ENCODE assay signal across 29 cellular contexts in the genomic region with DNA sequence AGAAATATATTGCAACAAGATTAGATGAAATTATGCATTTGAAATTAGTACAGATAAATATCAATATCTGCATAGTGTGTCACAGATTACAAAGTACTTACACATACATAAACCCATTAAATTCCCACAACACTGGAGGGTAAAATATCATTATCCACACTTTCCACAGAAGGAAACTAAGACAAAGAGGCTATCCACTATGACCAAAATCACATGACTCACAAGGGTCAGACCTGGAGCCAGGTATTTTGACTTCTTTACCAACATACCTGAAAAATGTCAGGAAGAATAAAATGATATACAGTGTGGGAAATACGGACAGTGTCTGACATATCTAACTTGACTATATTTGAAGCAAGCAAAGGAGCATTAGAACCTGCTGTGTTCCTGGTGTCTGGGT. TPM values are rescaled to one million over a fixed set of nuclear protein-coding genes. Genes with fewer than 3 reads are reported as not detected.
DNase-seq lines count a peak whose midpoint lies in the region; ATAC-seq and TF ChIP-seq lines count a peak whose summit lies in the region.
"Had no signal": no experiment of that assay in that cellular context is flagged by ENCODE, and none has a peak within 500 bp of the region (broad histone marks: within the 10 kb centered on the region; RNA-seq: fewer than 3 reads in every experiment).

No MANE protein-coding gene starts in this region.

- H4K20me1 ChIP-seq in GM23248 (ENCODE audit: insufficient read depth) (no peaks in the 10 kb centered on the region; the same call in 1 of the 2 replicates), fibroblast of lung (ENCODE audit: control insufficient read depth, extremely low read depth, insufficient read depth, low read length) (no peaks in the 10 kb centered on the region)

- TF ChIP-seq CTCF in fibroblast of lung (conservative IDR thresholded peaks at IDR 0.05 in 1 of 2, IDR thresholded peaks at IDR 0.05 in 1 of 2; ENCODE audit: low read depth in 1 of 2, low read length in 2 of 2), result no peak
- TF ChIP-seq CTCF in omental fat pad (IDR thresholded peaks at IDR 0.05), result no peak

- 72 to 82% methylated on average over 1 of the region's 1 CpG for WGBS in GM23248 (ENCODE audit: low coverage in 1 of 2, low lambda C conversion rate in 2 of 2, missing lambda C conversion rate in 2 of 2), 2 experiments

- H3K27me3 ChIP-seq in GM23248 (replicated peaks; ENCODE audit: insufficient read depth) (no peaks in the 10 kb centered on the region), fibroblast of lung (ENCODE audit: control insufficient read depth, insufficient read depth, low read length) (no peaks in the 10 kb centered on the region), skeletal muscle satellite cell (ENCODE audit: control insufficient read depth, insufficient read depth, low read length) (no peaks in the 10 kb centered on the region)
- H3K27me3 ChIP-seq: cardiac muscle cell, esophagus squamous epithelium, gastroesophageal sphincter, upper lobe of right lung had no signal

- peak overlapping the region; percentile 4 for H3K27ac Mint-ChIP-seq in activated T-helper 2 cell treated with anti-CD3 and anti-CD28 coated beads, Interferon-gamma antibody, Interleukin-2, Interleukin-4, amounts not matched to agents 10 μg/mL and 5 μg/mL and 100 μg/mL, durations not matched to agents 14 hours and 24 hours and 36 hours
- H3K27ac Mint-ChIP-seq: activated naive CD4-positive, alpha-beta T cell treated with anti-CD3 and anti-CD28 coated beads for 36 hours; activated T-cell treated with anti-CD3 and anti-CD28 coated beads, Interleukin-2, amount 50 U/mL, for 72 hours; WTC11 had no signal

- H3K9ac ChIP-seq in GM23248, result peak overlapping the region; percentile 64
- H3K9ac ChIP-seq in fibroblast of lung (ENCODE audit: insufficient read depth, low read length), result no peak overlapping the region
- H3K9ac ChIP-seq in skeletal muscle satellite cell (ENCODE audit: low read depth, low read length), result peak overlapping the region; percentile 64

- H3K4me1 Mint-ChIP-seq in activated T-helper 2 cell treated with anti-CD3 and anti-CD28 coated beads, Interferon-gamma antibody, Interleukin-2, Interleukin-4, amounts not matched to agents 10 μg/mL and 5 μg/mL and 100 μg/mL, durations not matched to agents 14 hours and 24 hours and 36 hours (ENCODE audit: low read depth), result peaks cover 10% of the 10 kb centered on the region
- H3K4me1 Mint-ChIP-seq: activated CD4-positive, alpha-beta T cell treated with anti-CD3 and anti-CD28 coated beads, Interleukin-2, amount 10 ng/mL, durations not matched to agents 7 days and 5 days had no signal

- H3K9me2 ChIP-seq in GM23248 (ENCODE audit: insufficient read depth), result no peaks in the 10 kb centered on the region

- H3K9me3 ChIP-seq in GM23248 (ENCODE audit: low read depth) (no peaks in the 10 kb centered on the region), fibroblast of lung (ENCODE audit: control insufficient read depth, insufficient read depth, low read depth, low read length) (no peaks in the 10 kb centered on the region), skeletal muscle satellite cell (replicated peaks; ENCODE audit: low read length) (no peaks in the 10 kb centered on the region)
- H3K9me3 ChIP-seq: esophagus squamous epithelium, gastroesophageal sphincter, upper lobe of right lung had no signal

- DNase-seq in GM23248 (peak; percentile 47), fibroblast of lung (ENCODE audit: low read depth in 2 of 2) (peak in 1 of 2 donors; percentile 32), GDM1 (lab: John Stamatoyannopoulos, UW) (no peak), omental fat pad (ENCODE audit: low spot score) (no peak), mucosa of gallbladder (ENCODE audit: low spot score) (no peak)
- DNase-seq in activated T-helper 2 cell treated with anti-CD3 and anti-CD28 coated beads, Interferon-gamma antibody, Interleukin-2, Interleukin-4, amounts not matched to agents 10 μg/mL and 5 μg/mL and 100 μg/mL, durations not matched to agents 14 hours and 24 hours and 36 hours (ENCODE audit: low spot score), result no peak
- DNase-seq: activated CD4-positive, alpha-beta T cell treated with anti-CD3 and anti-CD28 coated beads, Interleukin-2, amount 10 ng/mL, durations not matched to agents 7 days and 5 days; activated naive CD4-positive, alpha-beta T cell treated with anti-CD3 and anti-CD28 coated beads for 36 hours; activated T-cell treated with anti-CD3 and anti-CD28 coated beads, Interleukin-2, amount 50 U/mL, for 72 hours; amygdala; Calu3; DMS79 treated with DMSO at 0.1 percent for 48 hours; esophagus squamous epithelium; hippocampal formation; naive thymus-derived CD4-positive, alpha-beta T cell; NCI-H1105; NCI-H2029; NCI-H526; SHP77 treated with DMSO at 0.1 percent for 48 hours; stimulated activated CD4-positive, alpha-beta T cell treated with anti-CD3 and anti-CD28 coated beads, Interleukin-12 subunit alpha, Interleukin-12 subunit beta, amount 100 ng/mL, for 4 hours; stimulated activated CD4-positive, alpha-beta T cell treated with anti-CD3 and anti-CD28 coated beads, Interleukin-4, amount 100 ng/mL, for 1 hour; T1000; upper lobe of right lung had no signal

- peaks cover 40% of the 10 kb centered on the region for H3K4me1 ChIP-seq in GM23248 (ENCODE audit: insufficient read depth)
- H3K4me1 ChIP-seq in fibroblast of lung (ENCODE audit: control insufficient read depth, extremely low read depth, insufficient read depth, low read length), result no peaks in the 10 kb centered on the region
- peaks cover 47% of the 10 kb centered on the region for H3K4me1 ChIP-seq in skeletal muscle satellite cell (ENCODE audit: control insufficient read depth, insufficient read depth, low read length)
- H3K4me1 ChIP-seq: upper lobe of right lung had no signal

- no peaks in the 10 kb centered on the region for H3K9me3 Mint-ChIP-seq in activated T-helper 2 cell treated with anti-CD3 and anti-CD28 coated beads, Interferon-gamma antibody, Interleukin-2, Interleukin-4, amounts not matched to agents 10 μg/mL and 5 μg/mL and 100 μg/mL, durations not matched to agents 14 hours and 24 hours and 36 hours
- H3K9me3 Mint-ChIP-seq: activated CD4-positive, alpha-beta T cell treated with anti-CD3 and anti-CD28 coated beads, Interleukin-2, amount 10 ng/mL, durations not matched to agents 7 days and 5 days; activated naive CD4-positive, alpha-beta T cell treated with anti-CD3 and anti-CD28 coated beads for 36 hours; activated T-cell treated with anti-CD3 and anti-CD28 coated beads, Interleukin-2, amount 50 U/mL, for 72 hours; naive thymus-derived CD4-positive, alpha-beta T cell; WTC11 had no signal

- H3K4me3 Mint-ChIP-seq in activated T-helper 2 cell treated with anti-CD3 and anti-CD28 coated beads, Interferon-gamma antibody, Interleukin-2, Interleukin-4, amounts not matched to agents 10 μg/mL and 5 μg/mL and 100 μg/mL, durations not matched to agents 14 hours and 24 hours and 36 hours (ENCODE audit: low read depth), result no peak overlapping the region
- H3K4me3 Mint-ChIP-seq: activated CD4-positive, alpha-beta T cell treated with anti-CD3 and anti-CD28 coated beads, Interleukin-2, amount 10 ng/mL, durations not matched to agents 7 days and 5 days; activated naive CD4-positive, alpha-beta T cell treated with anti-CD3 and anti-CD28 coated beads for 36 hours; activated T-cell treated with anti-CD3 and anti-CD28 coated beads, Interleukin-2, amount 50 U/mL, for 72 hours; naive thymus-derived CD4-positive, alpha-beta T cell; WTC11 had no signal

- peaks cover 20% of the 10 kb centered on the region; the same call in 1 of the 2 replicates for H3K36me3 ChIP-seq in GM23248 (ENCODE audit: low read depth)
- H3K36me3 ChIP-seq in fibroblast of lung (ENCODE audit: control insufficient read depth, insufficient read depth, low read length), result no peaks in the 10 kb centered on the region
- peaks cover 24% of the 10 kb centered on the region for H3K36me3 ChIP-seq in skeletal muscle satellite cell (ENCODE audit: insufficient read depth, low read length)
- H3K36me3 ChIP-seq: cardiac muscle cell, upper lobe of right lung had no signal

- H3F3A ChIP-seq in GM23248 (ENCODE audit: insufficient read depth), result peaks cover 33% of the 10 kb centered on the region

- H3K79me2 ChIP-seq in GM23248 (ENCODE audit: insufficient read depth), result peaks cover 64% of the 10 kb centered on the region
- peaks cover 20% of the 10 kb centered on the region for H3K79me2 ChIP-seq in fibroblast of lung (ENCODE audit: control insufficient read depth, insufficient read depth, low read length)

- in situ Hi-C loops in GM23248 (cut with MboI), result no loop called here

- H3K36me3 Mint-ChIP-seq in activated T-helper 2 cell treated with anti-CD3 and anti-CD28 coated beads, Interferon-gamma antibody, Interleukin-2, Interleukin-4, amounts not matched to agents 10 μg/mL and 5 μg/mL and 100 μg/mL, durations not matched to agents 14 hours and 24 hours and 36 hours (ENCODE audit: low read depth), result peaks cover 59% of the 10 kb centered on the region

- H3K4me2 ChIP-seq in GM23248 (ENCODE audit: unreplicated experiment) (peak overlapping the region; percentile 56), fibroblast of lung (ENCODE audit: extremely low read depth, insufficient read depth, low read length) (no peak overlapping the region), skeletal muscle satellite cell (ENCODE audit: low read length) (peak overlapping the region; percentile 75)

- no peaks in the 10 kb centered on the region for H3K27me3 Mint-ChIP-seq in activated T-helper 2 cell treated with anti-CD3 and anti-CD28 coated beads, Interferon-gamma antibody, Interleukin-2, Interleukin-4, amounts not matched to agents 10 μg/mL and 5 μg/mL and 100 μg/mL, durations not matched to agents 14 hours and 24 hours and 36 hours (ENCODE audit: low read depth)
- H3K27me3 Mint-ChIP-seq: activated CD4-positive, alpha-beta T cell treated with anti-CD3 and anti-CD28 coated beads, Interleukin-2, amount 10 ng/mL, durations not matched to agents 7 days and 5 days; naive thymus-derived CD4-positive, alpha-beta T cell had no signal

- intact Hi-C loops in activated T-helper 2 cell treated with anti-CD3 and anti-CD28 coated beads, Interferon-gamma antibody, Interleukin-2, Interleukin-4, amounts not matched to agents 10 μg/mL and 5 μg/mL and 100 μg/mL, durations not matched to agents 14 hours and 24 hours and 36 hours (cut with micrococcal nuclease), result no loop called here

- H3K4me3 ChIP-seq in GM23248 (peak overlapping the region; percentile 16), fibroblast of lung (replicated peaks in 1 of 4; ENCODE audit: control extremely low read depth in 1 of 4, insufficient read depth in 1 of 4, low read depth in 3 of 4, low read length in 4 of 4) (no peak overlapping the region), skeletal muscle satellite cell (ENCODE audit: low read length) (peak overlapping the region; percentile 8)
- H3K4me3 ChIP-seq: cardiac muscle cell, esophagus squamous epithelium, gastroesophageal sphincter, GM12878, upper lobe of right lung had no signal

- no peak overlapping the region for H2AFZ ChIP-seq in GM23248
- no peak overlapping the region for H2AFZ ChIP-seq in fibroblast of lung (ENCODE audit: low read length)

- H3K27ac ChIP-seq in GM23248 (peak overlapping the region; percentile 88), fibroblast of lung (ENCODE audit: insufficient read depth, low read length) (peak overlapping the region; percentile 87)
- H3K27ac ChIP-seq: C4-2B, cardiac muscle cell, gastroesophageal sphincter, upper lobe of right lung had no signal

- no peak for ATAC-seq in omental fat pad (ENCODE audit: low FRiP score)
- ATAC-seq: activated T-cell treated with anti-CD3 and anti-CD28 coated beads, Interleukin-2, amount 50 U/mL, for 72 hours; GM12878; naive thymus-derived CD4-positive, alpha-beta T cell; upper lobe of right lung; WTC11 had no signal

RNA-seq across cellular contexts. Expression of gene HYCC1, which starts 34.1 kb away (rescaled TPM):
- 55.6 and 59.2 TPM in 2 replicates for total RNA-seq in GM23248 (2014; rRNA removed; shearing (Covaris generic))
- polyA plus RNA-seq in GM23248 (2016; fragmentation: Nextera tagmentation; extraction: Ambion mirVana), result 56.9 and 62.9 TPM in 2 replicates
- 49.9 and 55.1 TPM in 2 replicates for total RNA-seq in activated T-helper 2 cell treated with anti-CD3 and anti-CD28 coated beads, Interferon-gamma antibody, Interleukin-2, Interleukin-4, amounts not matched to agents 10 μg/mL and 5 μg/mL and 100 μg/mL, durations not matched to agents 14 hours and 24 hours and 36 hours
- total RNA-seq in fibroblast of lung, result 168 and 197 TPM in 2 replicates
- polyA plus RNA-seq in fibroblast of lung, result 211 and 215 TPM in 2 replicates
- polyA plus RNA-seq in fibroblast of lung (2012), result 108 and 112 TPM in 2 replicates
- polyA minus RNA-seq in fibroblast of lung (ENCODE audit: low replicate concordance), result 22.5 and 37.1 TPM in 2 replicates
- total RNA-seq in skeletal muscle satellite cell (2012; rRNA removed), result 84.1 and 105 TPM in 2 replicates
- 100 to 1,000 TPM in 1 of 4 donors, 10 to 100 TPM in 3; 46.1 to 107 (median 65.2) TPM for total RNA-seq in omental fat pad
- 20.5 TPM for total RNA-seq in mucosa of gallbladder

Comparison
In these comparisons a context has a peak if more than half of its experiments do, and no peak if none do; other contexts are left out.
1. H3K4me3 ChIP-seq: peak in GM23248 (single experiment) and skeletal muscle satellite cell (single experiment); none in fibroblast of lung (0 of 4).